ENCODE assay signal across 1 cellular context in the genomic region with DNA sequence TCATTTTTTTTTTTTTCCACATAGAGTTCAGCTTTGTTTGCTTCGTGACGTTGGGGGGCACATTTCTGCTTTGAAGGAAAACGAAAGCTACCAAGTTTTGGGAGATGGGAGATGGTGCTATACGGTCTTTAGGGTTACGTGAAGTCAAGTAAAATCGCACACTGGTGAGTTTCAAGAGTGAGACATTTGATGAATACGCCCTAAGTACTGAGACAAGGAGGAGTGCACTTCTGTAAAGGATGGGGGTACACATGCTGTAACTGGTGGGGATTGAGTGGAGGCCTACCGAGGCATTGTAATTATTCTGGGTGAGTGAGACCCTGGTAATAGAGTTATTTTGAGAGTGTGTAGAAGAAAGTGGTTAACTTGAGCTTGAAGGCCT.
TF ChIP-seq lines count a peak whose summit lies in the region.

No MANE protein-coding gene starts in this region.

TF ChIP-seq in GM12878, 131 proteins besides CTCF, POLR2A, EP300 and RAD21:
- TF ChIP-seq WRNIP1 (IDR thresholded peaks at IDR 0.05; ENCODE audit: borderline replicate concordance, low read depth, low read length), result no peak
- no peak for TF ChIP-seq TCF3 (IDR thresholded peaks at IDR 0.05; ENCODE audit: borderline replicate concordance, insufficient read depth, low read depth, low read length)
- TF ChIP-seq MTA3 (IDR thresholded peaks at IDR 0.05; ENCODE audit: borderline replicate concordance, low read length), result no peak
- no peak for TF ChIP-seq HCFC1 (IDR thresholded peaks at IDR 0.05; ENCODE audit: low read length)
- no peak for TF ChIP-seq KAT2A (conservative IDR thresholded peaks at IDR 0.05; ENCODE audit: control insufficient read depth, low read depth, low read length)
- TF ChIP-seq PAX8 (IDR thresholded peaks at IDR 0.05), result no peak
- TF ChIP-seq RUNX3 (IDR thresholded peaks at IDR 0.05; ENCODE audit: low read length), result 0 out of 2 replicates have a peak, but pooled peaks have one; percentile 10
- TF ChIP-seq, protein P1, sequence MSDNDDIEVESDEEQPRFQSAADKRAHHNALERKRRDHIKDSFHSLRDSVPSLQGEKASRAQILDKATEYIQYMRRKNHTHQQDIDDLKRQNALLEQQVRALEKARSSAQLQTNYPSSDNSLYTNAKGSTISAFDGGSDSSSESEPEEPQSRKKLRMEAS (IDR thresholded peaks at IDR 0.05; ENCODE audit: low read depth, low read length), result no peak
TF ChIP-seq in GM12878: peak in this region for 1.
